26 cellular contexts compared by ENCODE assay signal in the genomic region with DNA sequence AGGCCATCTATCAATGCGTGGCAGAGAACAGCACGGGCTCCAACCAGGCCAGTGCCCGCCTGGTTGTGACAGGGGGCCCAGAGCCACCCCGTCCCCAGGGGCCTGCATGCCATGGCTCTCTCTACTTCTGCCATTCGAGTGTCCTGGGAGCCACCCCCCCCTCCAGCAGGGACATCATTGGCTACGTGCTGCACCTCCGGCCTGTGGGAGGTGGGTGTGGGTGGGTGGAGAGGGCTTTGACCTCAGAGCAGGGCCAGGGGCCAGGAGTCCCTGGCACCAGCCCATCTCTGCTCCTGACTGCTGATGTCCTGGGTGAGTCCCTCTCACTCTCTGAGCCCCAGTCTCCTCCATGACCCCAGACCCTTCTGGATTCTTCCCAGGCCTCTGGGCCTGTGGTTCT. TPM values are rescaled to one million over a fixed set of nuclear protein-coding genes. Genes with fewer than 3 reads are reported as not detected.
DNase-seq lines count a peak whose midpoint lies in the region; ATAC-seq and TF ChIP-seq lines count a peak whose summit lies in the region.
"Had no signal": no experiment of that assay in that cellular context is flagged by ENCODE, and none has a peak within 500 bp of the region (broad histone marks: within the 10 kb centered on the region; RNA-seq: fewer than 3 reads in every experiment).

No MANE protein-coding gene starts in this region.

- no peaks in the 10 kb centered on the region for H3K27me3 Mint-ChIP-seq in activated CD4-positive, alpha-beta T cell treated with anti-CD3 and anti-CD28 coated beads, Interleukin-2, amount 10 ng/mL, durations not matched to agents 7 days and 5 days
- no peaks in the 10 kb centered on the region for H3K27me3 Mint-ChIP-seq in endodermal cell (ENCODE audit: insufficient read depth)
- H3K27me3 Mint-ChIP-seq: effector memory CD8-positive, alpha-beta T cell had no signal

- peaks cover 54% of the 10 kb centered on the region for H3K4me1 Mint-ChIP-seq in activated CD4-positive, alpha-beta T cell treated with anti-CD3 and anti-CD28 coated beads, Interleukin-2, amount 10 ng/mL, durations not matched to agents 7 days and 5 days
- H3K4me1 Mint-ChIP-seq in endodermal cell: no peaks in the 10 kb centered on the region

- WGBS in endodermal cell (ENCODE audit: insufficient coverage in 1 of 2, insufficient read length in 1 of 2), 2 experiments: 88% methylated on average over 6 of the region's 7 CpGs; no CpG with 5 or more reads in 1 of the 2 experiments
- 57 to 77% (median 60%) methylated on average over 7 of the region's 7 CpGs for WGBS in psoas muscle, 3 donors

- POLR2A ChIA-PET in activated CD4-positive, alpha-beta T cell treated with anti-CD3 and anti-CD28 coated beads, Interleukin-2, amount 10 ng/mL, durations not matched to agents 7 days and 5 days (lab: Charles Lee): no interaction called here
- POLR2A ChIA-PET in HEK293T (lab: Yijun Ruan, JAX) (interaction anchor here (2.0 to 2.6 kb wide), 2 partner anchors 177 to 190 kb away, joined by 7 to 8 read pairs; a partner anchor contains a TSS), A673 (lab: Charles Lee; ENCODE audit: low non-redundant PET) (interaction anchor here (0.8 kb wide), 1 partner anchor 187 kb away, joined by 3 read pairs; no protein-coding TSS in a partner anchor)

- H3K27ac Mint-ChIP-seq in activated CD4-positive, alpha-beta T cell treated with anti-CD3 and anti-CD28 coated beads, Interleukin-2, amount 10 ng/mL, durations not matched to agents 7 days and 5 days: peak overlapping the region; percentile 65
- peak overlapping the region; percentile 48 for H3K27ac Mint-ChIP-seq in endodermal cell

- intact Hi-C loops in psoas muscle (cut with DNase I) (loop anchor here in 1 of 2 donors (10.0 kb wide), 1 partner anchor 464 kb away; no protein-coding TSS in a partner anchor), A673 (cut with micrococcal nuclease; ENCODE audit: unreplicated experiment) (no loop called here)

- no peaks in the 10 kb centered on the region for H3K9me3 Mint-ChIP-seq in activated CD4-positive, alpha-beta T cell treated with anti-CD3 and anti-CD28 coated beads, Interleukin-2, amount 10 ng/mL, durations not matched to agents 7 days and 5 days
- H3K9me3 Mint-ChIP-seq in endodermal cell: no peaks in the 10 kb centered on the region
- H3K9me3 Mint-ChIP-seq: effector memory CD8-positive, alpha-beta T cell; immature natural killer cell had no signal

- H3K9ac ChIP-seq in endodermal cell (ENCODE audit: extremely low read depth, low read length, poor library complexity, severe bottlenecking): no peak overlapping the region
- H3K9ac ChIP-seq: GM23248 had no signal

- H3K27ac ChIP-seq in endodermal cell (ENCODE audit: low read depth, low read length) (no peak overlapping the region), psoas muscle (no peak overlapping the region), A673 (ENCODE audit: low read depth, low read length, poor library complexity, severe bottlenecking) (no peak overlapping the region)
- H3K27ac ChIP-seq: adrenal gland, brain microvascular endothelial cell, esophagus muscularis mucosa, GM23248, left lung had no signal

- BruUV-seq in A673 (replicated peaks; lab: Mats Ljungman, UMichigan): no TSS peak

- H3K4me1 ChIP-seq in endodermal cell (ENCODE audit: control insufficient read depth, insufficient read depth, low read length) (no peaks in the 10 kb centered on the region), psoas muscle (peaks cover 5% of the 10 kb centered on the region), A673 (ENCODE audit: insufficient read depth, low read length, poor library complexity, severe bottlenecking) (peaks cover 7% of the 10 kb centered on the region)

- H3K9me3 ChIP-seq in endodermal cell (ENCODE audit: control insufficient read depth, low read length): no peaks in the 10 kb centered on the region
- H3K9me3 ChIP-seq in psoas muscle: no peaks in the 10 kb centered on the region
- H3K9me3 ChIP-seq in A673 (ENCODE audit: low read depth, low read length, poor library complexity, severe bottlenecking): no peaks in the 10 kb centered on the region
- H3K9me3 ChIP-seq: adrenal gland, esophagus muscularis mucosa, left lung had no signal

- H3K4me3 ChIP-seq in endodermal cell (ENCODE audit: low read length) (no peak overlapping the region), psoas muscle (no peak overlapping the region), A673 (ENCODE audit: low read depth, low read length, poor library complexity, severe bottlenecking) (no peak overlapping the region)
- H3K4me3 ChIP-seq: adrenal gland, esophagus muscularis mucosa, GM23248, left lung had no signal

- H3K36me3 Mint-ChIP-seq in activated CD4-positive, alpha-beta T cell treated with anti-CD3 and anti-CD28 coated beads, Interleukin-2, amount 10 ng/mL, durations not matched to agents 7 days and 5 days (ENCODE audit: low read depth): peaks cover 15% of the 10 kb centered on the region
- H3K36me3 Mint-ChIP-seq in endodermal cell (ENCODE audit: low read depth): peaks cover 10% of the 10 kb centered on the region
- H3K36me3 Mint-ChIP-seq: immature natural killer cell had no signal

- ATAC-seq in psoas muscle (no peak), GM18867 (IDR thresholded peaks at IDR 0.05; ENCODE audit: unreplicated experiment) (no peak)
- ATAC-seq: effector memory CD8-positive, alpha-beta T cell; left lung had no signal

- DNase-seq in activated CD4-positive, alpha-beta T cell treated with anti-CD3 and anti-CD28 coated beads, Interleukin-2, amount 10 ng/mL, durations not matched to agents 7 days and 5 days: no peak
- no peak for DNase-seq in activated CD4-positive, alpha-beta T cell treated with anti-CD3 and anti-CD28 coated beads for 4 hours
- DNase-seq in HEK293T (ENCODE audit: extremely low spot score) (peak; percentile 6), endodermal cell (no peak), psoas muscle (peak; percentile 17 to 46), A172 (ENCODE audit: low spot score) (no peak), A673 (ENCODE audit: low spot score) (no peak)
- DNase-seq: 8988T; activated CD4-positive, alpha-beta T cell treated with anti-CD3 and anti-CD28 coated beads for 48 hours; activated effector memory CD4-positive, alpha-beta T cell treated with anti-CD3 and anti-CD28 coated beads, Interleukin-2, amount 50 U/mL, for 16 hours; brain microvascular endothelial cell; DMS79 treated with DMSO at 0.1 percent for 48 hours; effector memory CD8-positive, alpha-beta T cell; foreskin melanocyte; GM23248; hippocampal formation; immature natural killer cell; Karpas-422; left lung; MV-4-11; NCI-H524 treated with DMSO at 0.1 percent for 48 hours; stimulated activated CD4-positive, alpha-beta T cell treated with anti-CD3 and anti-CD28 coated beads, Interleukin-15, amount 100 ng/mL, for 24 hours; trophoblast cell had no signal

- no peak for TF ChIP-seq CTCF in endodermal cell (conservative IDR thresholded peaks at IDR 0.05)
- TF ChIP-seq CTCF in psoas muscle (IDR thresholded peaks at IDR 0.05): no peak
- no peak for TF ChIP-seq CTCF in A673 (conservative IDR thresholded peaks at IDR 0.05; ENCODE audit: low read depth, low read length)

- no peaks in the 10 kb centered on the region for H3K27me3 ChIP-seq in endodermal cell (ENCODE audit: control insufficient read depth, insufficient read depth, low read length, poor library complexity, severe bottlenecking)
- H3K27me3 ChIP-seq in psoas muscle (ENCODE audit: insufficient read depth in 3 of 3, low read length in 2 of 3): no peaks in the 10 kb centered on the region
- H3K27me3 ChIP-seq in A673 (replicated peaks; ENCODE audit: insufficient read depth, low read depth, low read length, poor library complexity): no peaks in the 10 kb centered on the region
- H3K27me3 ChIP-seq: adrenal gland, brain microvascular endothelial cell, esophagus muscularis mucosa, left lung had no signal

- CTCF ChIA-PET in activated CD4-positive, alpha-beta T cell treated with anti-CD3 and anti-CD28 coated beads, Interleukin-2, amount 10 ng/mL, durations not matched to agents 7 days and 5 days (lab: Charles Lee): interaction anchor here (2.2 kb wide), 1 partner anchor 9 kb away, joined by 6 read pairs; no protein-coding TSS in a partner anchor
- CTCF ChIA-PET in HEK293T (lab: Yijun Ruan, JAX) (interaction anchor here (1.8 kb wide), 1 partner anchor 186 kb away, joined by 9 read pairs; a partner anchor contains a TSS), A673 (lab: Charles Lee) (no interaction called here)

- H3K36me3 ChIP-seq in endodermal cell (ENCODE audit: control insufficient read depth, insufficient read depth, low read length) (peaks cover 10% of the 10 kb centered on the region), psoas muscle (ENCODE audit: insufficient read depth in 1 of 2, low read depth in 1 of 2) (no peaks in the 10 kb centered on the region), A673 (ENCODE audit: insufficient read depth, low read length, poor library complexity, severe bottlenecking) (no peaks in the 10 kb centered on the region)
- H3K36me3 ChIP-seq: adrenal gland, brain microvascular endothelial cell had no signal

- no peak overlapping the region for H3K4me3 Mint-ChIP-seq in activated CD4-positive, alpha-beta T cell treated with anti-CD3 and anti-CD28 coated beads, Interleukin-2, amount 10 ng/mL, durations not matched to agents 7 days and 5 days
- H3K4me3 Mint-ChIP-seq in endodermal cell: no peak overlapping the region
- H3K4me3 Mint-ChIP-seq: effector memory CD8-positive, alpha-beta T cell; immature natural killer cell had no signal

TF ChIP-seq in HEK293T, 16 proteins besides CTCF, POLR2A, EP300 and RAD21 (continues in another document):
- no peak for TF ChIP-seq CTBP1 (IDR thresholded peaks at IDR 0.05; ENCODE audit: borderline replicate concordance)
- TF ChIP-seq FOXK2 (IDR thresholded peaks at IDR 0.05): no peak
- TF ChIP-seq, protein P1, sequence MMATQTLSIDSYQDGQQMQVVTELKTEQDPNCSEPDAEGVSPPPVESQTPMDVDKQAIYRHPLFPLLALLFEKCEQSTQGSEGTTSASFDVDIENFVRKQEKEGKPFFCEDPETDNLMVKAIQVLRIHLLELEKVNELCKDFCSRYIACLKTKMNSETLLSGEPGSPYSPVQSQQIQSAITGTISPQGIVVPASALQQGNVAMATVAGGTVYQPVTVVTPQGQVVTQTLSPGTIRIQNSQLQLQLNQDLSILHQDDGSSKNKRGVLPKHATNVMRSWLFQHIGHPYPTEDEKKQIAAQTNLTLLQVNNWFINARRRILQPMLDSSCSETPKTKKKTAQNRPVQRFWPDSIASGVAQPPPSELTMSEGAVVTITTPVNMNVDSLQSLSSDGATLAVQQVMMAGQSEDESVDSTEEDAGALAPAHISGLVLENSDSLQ (IDR thresholded peaks at IDR 0.05): no peak
- TF ChIP-seq FOXA1 (IDR thresholded peaks at IDR 0.05): no peak
- TF ChIP-seq HDGF (IDR thresholded peaks at IDR 0.05; ENCODE audit: borderline replicate concordance): no peak
- TF ChIP-seq LEF1 (IDR thresholded peaks at IDR 0.05; ENCODE audit: borderline replicate concordance): no peak

RNA-seq across cellular contexts. Expression of a gene that starts 25.3 kb away (rescaled TPM):
- 10 to 100 TPM; 22.2 to 22.9 TPM for total RNA-seq in activated CD4-positive, alpha-beta T cell treated with anti-CD3 and anti-CD28 coated beads, Interleukin-2, amount 10 ng/mL, durations not matched to agents 7 days and 5 days
- 10 to 100 TPM; 60.6 to 64.5 TPM for total RNA-seq in endodermal cell
- 18.9 TPM for polyA plus RNA-seq in endodermal cell (2013, experiment 1 of 2)
- polyA plus RNA-seq in endodermal cell (2013, experiment 2 of 2): 18.1 TPM
- total RNA-seq in psoas muscle: 1 to 10 TPM; 3.5 to 7.5 (median 5.8) TPM
- polyA plus RNA-seq in psoas muscle: 10 to 100 TPM in 1 of 3 donors, 1 to 10 TPM in 2; 4.6 to 15.6 (median 5.2) TPM
- total RNA-seq in A172 (2014; rRNA removed; shearing (Covaris generic)): 1.8 and 2.2 TPM in 2 replicates
- total RNA-seq in A673 (2021): 5.0 and 5.7 TPM in 2 replicates

Comparison
In these comparisons a context has a peak if more than half of its experiments do, and no peak if none do; other contexts are left out.
1. DNase-seq: peak in HEK293T (single experiment) and psoas muscle (2 of 2); none in activated CD4-positive, alpha-beta T cell treated with anti-CD3 and anti-CD28 coated beads, Interleukin-2, amount 10 ng/mL, durations not matched to agents 7 days and 5 days (single experiment), activated CD4-positive, alpha-beta T cell treated with anti-CD3 and anti-CD28 coated beads for 4 hours (0 of 2), endodermal cell (single experiment), A172 (single experiment) and A673 (single experiment).